In the genomic region with DNA sequence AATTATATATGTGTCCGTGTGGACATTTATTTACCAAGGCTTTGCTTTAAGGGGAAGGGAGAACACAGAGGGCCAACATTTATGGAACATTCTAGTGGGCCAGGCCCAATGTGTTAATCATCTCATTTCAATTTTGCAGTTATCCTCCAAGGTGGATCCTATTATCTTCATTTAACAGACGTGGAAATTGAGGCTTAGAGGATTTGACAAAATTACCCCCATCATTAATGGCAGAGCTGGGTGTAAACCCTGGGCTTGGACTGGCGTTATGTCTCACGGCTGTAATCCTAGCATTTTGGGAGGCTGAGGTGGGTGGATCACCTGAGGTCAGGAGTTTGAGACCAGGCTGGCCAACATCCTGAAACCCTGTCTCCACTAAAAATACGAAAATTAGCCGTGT, we compare ENCODE assay signal across 17 cellular contexts.
"Had no signal": no experiment of that assay in that cellular context is flagged by ENCODE, and none has a peak within 500 bp of the region (broad histone marks: within the 10 kb centered on the region; RNA-seq: fewer than 3 reads in every experiment).

No MANE protein-coding gene starts in this region.

- H3K4me1 ChIP-seq: breast epithelium had no signal

- H3K27me3 ChIP-seq: breast epithelium, gastrocnemius medialis, ovary, right lobe of liver, upper lobe of left lung had no signal

- DNase-seq: activated CD4-positive, alpha-beta T cell treated with anti-CD3 and anti-CD28 coated beads for 48 hours; activated CD4-positive, CD25-positive, alpha-beta regulatory T cell; activated CD8-positive, alpha-beta memory T cell treated with anti-CD3 and anti-CD28 coated beads for 24 hours; activated naive CD4-positive, alpha-beta T cell treated with Interleukin-2 at 50 U/mL for 16 hours; gastrocnemius medialis; head of caudate nucleus; left ventricle myocardium superior; ovary; right lobe of liver; small intestine; stimulated activated CD4-positive, alpha-beta T cell treated with anti-CD3 and anti-CD28 coated beads, Interleukin-4, amount 100 ng/mL, for 1 hour; T-helper 1 cell; T-helper 9 cell; upper lobe of left lung had no signal

- H3K9me3 ChIP-seq: breast epithelium, gastrocnemius medialis, ovary, right lobe of liver, thoracic aorta, upper lobe of left lung had no signal

- H3K4me3 ChIP-seq: breast epithelium, coronary artery, gastrocnemius medialis, ovary, right lobe of liver, thoracic aorta, upper lobe of left lung had no signal

- H3K36me3 ChIP-seq: breast epithelium, gastrocnemius medialis, ovary, right lobe of liver, thoracic aorta, upper lobe of left lung had no signal

- ATAC-seq: gastrocnemius medialis, left ventricle myocardium superior had no signal
